ENCODE assay signal across 13 cellular contexts in genomic region chr16:81553080-81553813, GRCh38.
DNase-seq lines count a peak whose midpoint lies in the region; ATAC-seq, FAIRE-seq and TF ChIP-seq lines count a peak whose summit lies in the region.
"Had no signal": no experiment of that assay in that cellular context is flagged by ENCODE, and none has a peak within 500 bp of the region (broad histone marks: within the 10 kb centered on the region; RNA-seq: fewer than 3 reads in every experiment).

No MANE protein-coding gene starts in this region.

- H3K36me3 Mint-ChIP-seq in naive thymus-derived CD8-positive, alpha-beta T cell: peaks cover 0 to 5% (median 2%) of the 10 kb centered on the region in 3 donors

- TF ChIP-seq CTCF in colonic mucosa (IDR thresholded peaks at IDR 0.05) (no peak), left lung (IDR thresholded peaks at IDR 0.05) (no peak)

- no peak overlapping the region for H3K4me3 Mint-ChIP-seq in naive thymus-derived CD8-positive, alpha-beta T cell

- peaks cover 25% of the 10 kb centered on the region for H3F3A ChIP-seq in GM23248 (ENCODE audit: insufficient read depth)

- in situ Hi-C loops in GM23248 (cut with MboI): no loop called here

- H3K36me3 ChIP-seq in GM23248 (ENCODE audit: low read depth) (no peaks in the 10 kb centered on the region), colonic mucosa (no peaks in the 10 kb centered on the region), left lung (no peaks in the 10 kb centered on the region), small intestine (ENCODE audit: control insufficient read depth in 2 of 2, insufficient read depth in 2 of 2, low read length in 2 of 2) (no peaks in the 10 kb centered on the region)

- no peaks in the 10 kb centered on the region for H3K9me3 Mint-ChIP-seq in naive thymus-derived CD8-positive, alpha-beta T cell

- H3K27me3 Mint-ChIP-seq in naive thymus-derived CD8-positive, alpha-beta T cell: no peaks in the 10 kb centered on the region

- no peak for FAIRE-seq in small intestine (lab: Jason Lieb, UNC)
- FAIRE-seq: endometrium had no signal

- H3K27ac ChIP-seq in GM23248 (peak overlapping the region; percentile 95), colonic mucosa (peak overlapping the region; percentile 14), left lung (peak overlapping the region; percentile 30 to 38), small intestine (ENCODE audit: low read depth in 1 of 2, low read length in 1 of 2) (peak overlapping the region; percentile 55 to 82)

- H3K9me3 ChIP-seq in GM23248 (ENCODE audit: low read depth): no peaks in the 10 kb centered on the region
- H3K9me3 ChIP-seq in colonic mucosa: no peaks in the 10 kb centered on the region
- no peaks in the 10 kb centered on the region for H3K9me3 ChIP-seq in left lung
- H3K9me3 ChIP-seq in small intestine (ENCODE audit: control insufficient read depth, low read depth): no peaks in the 10 kb centered on the region

- peak; percentile 86 for DNase-seq in GM23248
- DNase-seq in colonic mucosa: no peak
- no peak for DNase-seq in left lung
- DNase-seq in small intestine: no peak
- DNase-seq in CD1c-positive myeloid dendritic cell (ENCODE audit: extremely low spot score): no peak
- no peak for DNase-seq in naive thymus-derived CD8-positive, alpha-beta T cell
- no peak for DNase-seq in COR-L47 (lab: John Stamatoyannopoulos, UW)
- DNase-seq: activated effector memory CD4-positive, alpha-beta T cell treated with anti-CD3 and anti-CD28 coated beads, Interleukin-2, amount 50 U/mL, for 16 hours; NCI-H1048; stimulated activated CD4-positive, alpha-beta T cell treated with anti-CD3 and anti-CD28 coated beads, Interleukin-2, amount 100 ng/mL, for 24 hours had no signal

- H3K79me2 ChIP-seq in GM23248 (ENCODE audit: insufficient read depth): peaks cover 97% of the 10 kb centered on the region

- no peaks in the 10 kb centered on the region for H3K9me2 ChIP-seq in GM23248 (ENCODE audit: insufficient read depth)

- H3K4me2 ChIP-seq in GM23248 (ENCODE audit: unreplicated experiment): peak overlapping the region; percentile 67

- H3K27me3 ChIP-seq in GM23248 (replicated peaks; ENCODE audit: insufficient read depth) (no peaks in the 10 kb centered on the region), colonic mucosa (no peaks in the 10 kb centered on the region), left lung (no peaks in the 10 kb centered on the region), small intestine (ENCODE audit: control insufficient read depth in 2 of 2, insufficient read depth in 2 of 2, low read length in 2 of 2) (no peaks in the 10 kb centered on the region)

- 11 to 14% methylated on average over 21 to 22 of the region's 22 CpGs for WGBS in GM23248 (ENCODE audit: low coverage in 1 of 2, low lambda C conversion rate in 2 of 2, missing lambda C conversion rate in 2 of 2), 2 experiments
- 73 to 84% (median 81%) methylated on average over 22 of the region's 22 CpGs for WGBS in small intestine, 3 donors

- peaks cover 27 to 72% (median 59%) of the 10 kb centered on the region in 4 donors for H3K4me1 Mint-ChIP-seq in naive thymus-derived CD8-positive, alpha-beta T cell

- peak overlapping the region in 3 of 10 donors; percentile 28 to 71 (median 51) for H3K27ac Mint-ChIP-seq in naive thymus-derived CD8-positive, alpha-beta T cell

- H3K9ac ChIP-seq in GM23248: peak overlapping the region; percentile 71
- H3K9ac ChIP-seq in colonic mucosa (ENCODE audit: low read depth in 2 of 2, low read length in 2 of 2): no peak overlapping the region

- intact Hi-C loops in colonic mucosa (cut with DNase I) (loop anchor here (10.0 kb wide), 1 partner anchor 98 kb away; no protein-coding TSS in a partner anchor), left lung (cut with DNase I) (no loop called here)

- no peaks in the 10 kb centered on the region for H4K20me1 ChIP-seq in GM23248 (ENCODE audit: insufficient read depth)

- ATAC-seq in left lung (peak; percentile 13), HG02981 (IDR thresholded peaks at IDR 0.05; ENCODE audit: unreplicated experiment) (no peak)
- ATAC-seq in naive thymus-derived CD8-positive, alpha-beta T cell: no peak

- H3K4me3 ChIP-seq in GM23248 (peak overlapping the region; percentile 39), colonic mucosa (no peak overlapping the region), left lung (no peak overlapping the region), small intestine (ENCODE audit: low read depth in 1 of 2, low read length in 2 of 2) (no peak overlapping the region)
- H3K4me3 ChIP-seq: lung had no signal

- H3K4me1 ChIP-seq in GM23248 (ENCODE audit: insufficient read depth): peaks cover 39% of the 10 kb centered on the region
- peaks cover 10% of the 10 kb centered on the region for H3K4me1 ChIP-seq in colonic mucosa
- peaks cover 15 to 77% of the 10 kb centered on the region in 2 donors for H3K4me1 ChIP-seq in left lung
- peaks cover 18 to 40% of the 10 kb centered on the region in 2 donors for H3K4me1 ChIP-seq in small intestine (ENCODE audit: control insufficient read depth in 2 of 2, insufficient read depth in 1 of 2, low read depth in 1 of 2, low read length in 1 of 2)

- H2AFZ ChIP-seq in GM23248: peak overlapping the region; percentile 48

- POLR2A ChIA-PET in naive thymus-derived CD8-positive, alpha-beta T cell (lab: Charles Lee): no interaction called here

Comparison
In these comparisons a context has a peak if more than half of its experiments do, and no peak if none do; other contexts are left out.
1. H3K27ac ChIP-seq: peak in every context shown above with its lines; median percentile 95 in GM23248; 68 in small intestine; 34 in left lung; 14 in colonic mucosa.